In genomic region chr19:16111160-16111908, GRCh38 we compare ENCODE assay signal across 1 cellular context.
A peak's percentile ranks its signal among the peaks of the same experiment; 100 is the strongest.
TF ChIP-seq lines count a peak whose summit lies in the region.

TSS of gene RAB8A (plus strand) at chr19:16111889. CDS start at chr19:16111902, 13 bp downstream.

TF ChIP-seq in K562, 482 proteins besides CTCF, POLR2A, EP300 and RAD21 (continued from another document and continues in another):
- no peak for TF ChIP-seq ZBTB33 (CRISPR knock-in tag; IDR thresholded peaks at IDR 0.05)
- no peak for TF ChIP-seq ZBTB5 (IDR thresholded peaks at IDR 0.05)
- TF ChIP-seq CBFB (CRISPR knock-in tag; IDR thresholded peaks at IDR 0.05), result no peak
- no peak for TF ChIP-seq BRF2 (IDR thresholded peaks at IDR 0.05; ENCODE audit: borderline replicate concordance, insufficient read depth, insufficient read length)
- TF ChIP-seq DNMT1 (IDR thresholded peaks at IDR 0.05), result no peak
- no peak for TF ChIP-seq NCOA1 (IDR thresholded peaks at IDR 0.05; ENCODE audit: low read depth)
- TF ChIP-seq ZBTB1 (CRISPR knock-in tag; IDR thresholded peaks at IDR 0.05; ENCODE audit: borderline replicate concordance, low read depth), result no peak
- TF ChIP-seq ZNF766 (CRISPR knock-in tag; conservative IDR thresholded peaks at IDR 0.05), result no peak
- no peak for TF ChIP-seq NR1H2 (CRISPR knock-in tag; IDR thresholded peaks at IDR 0.05)
- TF ChIP-seq TEAD2 (tag; IDR thresholded peaks at IDR 0.05), result no peak
- no peak for TF ChIP-seq EHMT2 (IDR thresholded peaks at IDR 0.05)
- no peak for TF ChIP-seq DACH1 (IDR thresholded peaks at IDR 0.05; ENCODE audit: partially characterized antibody)
- TF ChIP-seq REST (CRISPR knock-in tag; IDR thresholded peaks at IDR 0.05; ENCODE audit: low read depth), result no peak
- TF ChIP-seq ZNF224 (CRISPR knock-in tag; IDR thresholded peaks at IDR 0.05), result no peak
- no peak for TF ChIP-seq NFIX (CRISPR knock-in tag; IDR thresholded peaks at IDR 0.05; ENCODE audit: low read depth)
- TF ChIP-seq ZNF740 (CRISPR knock-in tag; IDR thresholded peaks at IDR 0.05), result no peak
- no peak for TF ChIP-seq ZNF740 (tag; IDR thresholded peaks at IDR 0.05)
- TF ChIP-seq LEF1 (IDR thresholded peaks at IDR 0.05), result no peak
- peak; percentile 98 for TF ChIP-seq L3MBTL2 (IDR thresholded peaks at IDR 0.05)
- no peak for TF ChIP-seq BRCA1 (IDR thresholded peaks at IDR 0.05)
- TF ChIP-seq BRCA1 (CRISPR knock-in tag; IDR thresholded peaks at IDR 0.05), result no peak
- no peak for TF ChIP-seq CC2D1A (IDR thresholded peaks at IDR 0.05)
- peak; percentile 96 for TF ChIP-seq NFYB (IDR thresholded peaks at IDR 0.05; ENCODE audit: extremely low read depth, insufficient read length)
- TF ChIP-seq ATF3 (IDR thresholded peaks at IDR 0.05), result no peak
- peak; percentile 66; the same call in 1 of the 2 replicates for TF ChIP-seq ATF3 (CRISPR knock-in tag; conservative IDR thresholded peaks at IDR 0.05)
- no peak for TF ChIP-seq ZNF398 (CRISPR knock-in tag; IDR thresholded peaks at IDR 0.05)
- no peak for TF ChIP-seq HBP1 (CRISPR knock-in tag; IDR thresholded peaks at IDR 0.05)
- TF ChIP-seq TRIM24 (IDR thresholded peaks at IDR 0.05), result peak in 1 of 2 experiments; percentile 48; a peak in 2 of 4 replicates
- no peak for TF ChIP-seq DDX20 (tag; IDR thresholded peaks at IDR 0.05; ENCODE audit: low read depth)
- TF ChIP-seq SMAD3 (CRISPR knock-in tag; conservative IDR thresholded peaks at IDR 0.05), result no peak
- TF ChIP-seq ZFX (CRISPR knock-in tag; IDR thresholded peaks at IDR 0.05), result peak; percentile 89
- no peak for TF ChIP-seq NR3C1 (CRISPR knock-in tag; IDR thresholded peaks at IDR 0.05)
- TF ChIP-seq ZFPM2 (CRISPR knock-in tag; IDR thresholded peaks at IDR 0.05), result no peak
- TF ChIP-seq ZNF324 (CRISPR knock-in tag; IDR thresholded peaks at IDR 0.05), result no peak
- no peak for TF ChIP-seq ZNF316 (IDR thresholded peaks at IDR 0.05)
- no peak for TF ChIP-seq IFI16 (CRISPR knock-in tag; IDR thresholded peaks at IDR 0.05)
- TF ChIP-seq STAT6 (CRISPR knock-in tag; IDR thresholded peaks at IDR 0.05), result no peak
- TF ChIP-seq CUX1 (CRISPR knock-in tag; IDR thresholded peaks at IDR 0.05), result no peak
- no peak for TF ChIP-seq ZNF561 (CRISPR knock-in tag; conservative IDR thresholded peaks at IDR 0.05)
- TF ChIP-seq ZBED1 (IDR thresholded peaks at IDR 0.05), result no peak
- no peak for TF ChIP-seq GABPB2 (CRISPR knock-in tag; conservative IDR thresholded peaks at IDR 0.05)
- no peak for TF ChIP-seq SRSF3 (IDR thresholded peaks at IDR 0.05; ENCODE audit: insufficient read depth, low read length)
